Comparison of ENCODE assay signal across 7 cellular contexts in the genomic region with DNA sequence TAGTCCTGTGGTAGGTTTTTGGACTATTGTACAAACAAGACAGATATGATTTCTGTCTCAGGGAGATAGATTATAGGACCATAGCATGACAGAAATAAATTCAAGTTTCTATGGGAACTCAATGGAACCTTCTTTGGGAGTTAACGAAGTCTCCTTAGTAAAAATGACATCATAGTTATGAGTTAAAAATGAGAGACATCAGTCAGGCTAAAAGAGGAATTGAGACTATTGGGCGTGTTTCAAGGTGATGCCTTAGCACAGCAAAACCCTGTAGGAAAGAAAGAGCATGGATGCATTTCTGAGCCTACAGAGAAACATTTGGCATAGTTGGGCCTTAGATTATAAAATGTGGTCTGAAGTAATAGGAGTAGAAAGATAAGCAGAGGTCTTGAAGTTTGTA.
"Had no signal": no experiment of that assay in that cellular context is flagged by ENCODE, and none has a peak within 500 bp of the region (broad histone marks: within the 10 kb centered on the region; RNA-seq: fewer than 3 reads in every experiment).

No MANE protein-coding gene starts in this region.

- H3K4me2 ChIP-seq: KMS-11 had no signal

- FAIRE-seq: HTR-8/SVneo, K562 had no signal

- H3K4me3 ChIP-seq: K562 had no signal

- DNase-seq: IMR-90, KBM-7, KG1 had no signal

- H3K27ac ChIP-seq: HL-60, KMS-11 had no signal

- ATAC-seq: K562 had no signal

- H3K9ac ChIP-seq: KMS-11 had no signal
